ENCODE assay signal across 8 cellular contexts in genomic region chr12:14716848-14717444, GRCh38. TPM values are rescaled to one million over a fixed set of nuclear protein-coding genes. Genes with fewer than 3 reads are reported as not detected.
A peak's percentile ranks its signal among the peaks of the same experiment; 100 is the strongest.
DNase-seq lines count a peak whose midpoint lies in the region; ATAC-seq and TF ChIP-seq lines count a peak whose summit lies in the region.

No MANE protein-coding gene starts in this region.

- H3K4me1 Mint-ChIP-seq in endothelial cell (ENCODE audit: unreplicated experiment) (no peaks in the 10 kb centered on the region), nephron progenitor cell (peaks cover 15% of the 10 kb centered on the region)

- ATAC-seq in DND-41 (ENCODE audit: insufficient read depth, low read depth): peak; percentile 78
- ATAC-seq in GM21515 (IDR thresholded peaks at IDR 0.05; ENCODE audit: unreplicated experiment): peak; percentile 70

- no peaks in the 10 kb centered on the region for H3K36me3 ChIP-seq in DND-41 (ENCODE audit: insufficient read depth, low read length)

- no peaks in the 10 kb centered on the region for H3K79me2 ChIP-seq in DND-41 (ENCODE audit: insufficient read depth, low read length)

- H3K9me3 Mint-ChIP-seq in endothelial cell (ENCODE audit: unreplicated experiment): no peaks in the 10 kb centered on the region
- H3K9me3 Mint-ChIP-seq in nephron progenitor cell: peaks cover 31% of the 10 kb centered on the region

- H3K27ac Mint-ChIP-seq in endothelial cell (ENCODE audit: unreplicated experiment): no peak overlapping the region
- no peak overlapping the region for H3K27ac Mint-ChIP-seq in nephron progenitor cell

- H3K4me3 Mint-ChIP-seq in endothelial cell (ENCODE audit: unreplicated experiment): no peak overlapping the region
- no peak overlapping the region for H3K4me3 Mint-ChIP-seq in nephron progenitor cell

- peak; percentile 46 for DNase-seq in DND-41
- peak; percentile 82 for DNase-seq in NAMALWA (ENCODE audit: low spot score)
- DNase-seq in activated CD4-positive, alpha-beta T cell treated with anti-CD3 and anti-CD28 coated beads for 48 hours: peak; percentile 56
- DNase-seq in endothelial cell (ENCODE audit: low spot score): peak; percentile 55
- DNase-seq in nephron progenitor cell: peak; percentile 20
- no peak for DNase-seq in cerebellum (ENCODE audit: low spot score)
- no peak for DNase-seq in mesenteric fat pad (ENCODE audit: low spot score)

- H3K4me2 ChIP-seq in DND-41 (ENCODE audit: insufficient read depth, low read length): no peak overlapping the region

- peaks cover 3% of the 10 kb centered on the region for H3K27me3 ChIP-seq in DND-41 (ENCODE audit: insufficient read depth, low read length, poor library complexity)

- H3K27me3 Mint-ChIP-seq in endothelial cell (ENCODE audit: unreplicated experiment) (no peaks in the 10 kb centered on the region), nephron progenitor cell (ENCODE audit: low read depth, poor library complexity) (peaks cover 4% of the 10 kb centered on the region)

- H4K20me1 ChIP-seq in DND-41 (ENCODE audit: insufficient read depth, low read length): no peaks in the 10 kb centered on the region

- TF ChIP-seq CTCF in DND-41 (IDR thresholded peaks at IDR 0.05; ENCODE audit: borderline replicate concordance, extremely low read depth, low read length, poor library complexity, severe bottlenecking) (peak; percentile 70), endothelial cell (IDR thresholded peaks at IDR 0.05; ENCODE audit: unreplicated experiment) (peak; percentile 55), nephron progenitor cell (IDR thresholded peaks at IDR 0.05) (peak; percentile 40)

- no peaks in the 10 kb centered on the region for H3K9me3 ChIP-seq in DND-41 (ENCODE audit: insufficient read depth, low read length, severe bottlenecking)

- no peak overlapping the region for H3K4me3 ChIP-seq in DND-41 (ENCODE audit: low read depth in 1 of 2, low read length in 2 of 2)

- no peaks in the 10 kb centered on the region for H3K36me3 Mint-ChIP-seq in endothelial cell (ENCODE audit: low read depth, unreplicated experiment)
- peaks cover 9% of the 10 kb centered on the region for H3K36me3 Mint-ChIP-seq in nephron progenitor cell (ENCODE audit: low read depth)

- H2AFZ ChIP-seq in DND-41 (ENCODE audit: low read depth, low read length): no peak overlapping the region

- no peak overlapping the region for H3K27ac ChIP-seq in DND-41 (ENCODE audit: low read length)

- peaks cover 2% of the 10 kb centered on the region for H3K4me1 ChIP-seq in DND-41 (ENCODE audit: insufficient read depth, low read length)

- H3K9ac ChIP-seq in DND-41 (ENCODE audit: low read depth, low read length): no peak overlapping the region

RNA-seq across cellular contexts. Expression of gene GUCY2C, which starts 20.5 kb away (rescaled TPM):
- total RNA-seq in endothelial cell (ENCODE audit: unreplicated experiment): 0.36 TPM
- total RNA-seq in cerebellum: 0.09 TPM
- total RNA-seq in mesenteric fat pad: not detected

Comparison
In these comparisons a context has a peak if more than half of its experiments do, and no peak if none do; other contexts are left out.
1. DNase-seq: peak in DND-41 (single experiment), NAMALWA (single experiment), activated CD4-positive, alpha-beta T cell treated with anti-CD3 and anti-CD28 coated beads for 48 hours (single experiment), endothelial cell (single experiment) and nephron progenitor cell (single experiment); none in cerebellum (single experiment) and mesenteric fat pad (single experiment).
2. Peak in every context shown above with its lines, with median percentiles within 50 percentile points of each other: CTCF ChIP-seq.